Comparison of ENCODE assay signal across 1 cellular context in the genomic region with DNA sequence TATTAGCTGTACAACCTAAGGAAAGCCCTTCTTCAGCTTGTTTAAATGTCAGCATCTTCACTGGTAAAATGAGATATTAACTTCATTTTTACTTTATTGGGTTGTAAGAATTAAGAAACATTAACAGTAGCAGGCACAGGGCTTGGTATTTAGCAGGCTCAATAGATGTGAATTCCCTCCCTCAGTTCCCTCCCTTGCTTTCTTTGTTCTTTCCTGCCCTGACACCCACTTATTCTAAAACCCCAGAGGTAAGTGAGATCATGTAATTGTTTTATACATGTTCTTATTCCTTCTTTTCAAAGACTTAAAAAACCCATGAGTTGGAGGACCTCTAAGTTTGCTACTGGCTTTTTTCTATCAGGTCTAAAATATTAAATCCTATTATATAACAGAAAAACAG.
TF ChIP-seq lines count a peak whose summit lies in the region.

No MANE protein-coding gene starts in this region.

TF ChIP-seq in GM23338, 12 proteins besides CTCF, POLR2A, EP300 and RAD21 (continued from another document):
- no peak for TF ChIP-seq ZNF462 (CRISPR knock-in tag; IDR thresholded peaks at IDR 0.05)
